ENCODE assay signal across 27 cellular contexts in the genomic region with DNA sequence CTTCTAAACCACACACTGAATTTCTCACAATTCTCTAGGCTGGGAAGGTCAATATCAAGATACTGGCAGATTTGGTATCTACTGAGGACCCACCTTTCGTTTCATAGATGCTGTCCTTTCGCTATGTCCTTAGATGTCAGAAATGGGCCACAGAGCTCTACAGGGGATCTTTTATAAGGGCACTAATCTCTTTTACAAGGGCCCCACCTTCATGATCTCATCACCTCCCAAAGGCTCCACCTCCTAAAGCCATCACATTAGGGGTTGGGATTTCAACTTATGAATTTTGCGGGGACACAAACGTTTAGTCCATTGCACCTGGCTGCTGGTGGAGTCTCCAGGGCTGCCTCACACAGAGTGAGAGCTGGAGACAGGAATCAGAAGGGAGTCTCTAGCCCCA.
DNase-seq lines count a peak whose midpoint lies in the region; ATAC-seq, FAIRE-seq and TF ChIP-seq lines count a peak whose summit lies in the region.
"Had no signal": no experiment of that assay in that cellular context is flagged by ENCODE, and none has a peak within 500 bp of the region (broad histone marks: within the 10 kb centered on the region; RNA-seq: fewer than 3 reads in every experiment).

No MANE protein-coding gene starts in this region.

- H3K4me3 Mint-ChIP-seq in T-cell: no peak overlapping the region
- H3K4me3 Mint-ChIP-seq: CD14-positive monocyte; CD4-positive, alpha-beta memory T cell; CD4-positive, CD25-positive, alpha-beta regulatory T cell; CD8-positive, alpha-beta memory T cell had no signal

- intact Hi-C loops in gastrocnemius medialis (cut with DNase I; ENCODE audit: low total_unique reads): no loop called here

- no peaks in the 10 kb centered on the region for H3K27me3 ChIP-seq in RWPE2 (ENCODE audit: insufficient read depth, poor library complexity, severe bottlenecking)
- no peaks in the 10 kb centered on the region for H3K27me3 ChIP-seq in liver (ENCODE audit: control insufficient read depth in 4 of 4, insufficient read depth in 4 of 4, low read length in 3 of 4)
- no peaks in the 10 kb centered on the region for H3K27me3 ChIP-seq in gastrocnemius medialis
- H3K27me3 ChIP-seq in SK-N-SH (ENCODE audit: insufficient read depth): no peaks in the 10 kb centered on the region
- H3K27me3 ChIP-seq: BE2C, BLaER1 had no signal

- H3K4me3 ChIP-seq in A549: no peak overlapping the region
- H3K4me3 ChIP-seq in RWPE2 (ENCODE audit: severe bottlenecking): no peak overlapping the region
- no peak overlapping the region for H3K4me3 ChIP-seq in liver (ENCODE audit: low read depth in 1 of 3, low read length in 3 of 3)
- no peak overlapping the region for H3K4me3 ChIP-seq in gastrocnemius medialis
- no peak overlapping the region for H3K4me3 ChIP-seq in SK-N-SH (ENCODE audit: low read depth in 2 of 2, low read length in 1 of 2)
- H3K4me3 ChIP-seq: BLaER1 had no signal

- no peaks in the 10 kb centered on the region for H3K9me3 ChIP-seq in A549
- no peaks in the 10 kb centered on the region for H3K9me3 ChIP-seq in RWPE2 (ENCODE audit: severe bottlenecking)
- H3K9me3 ChIP-seq in liver (ENCODE audit: control insufficient read depth in 4 of 4, low read length in 3 of 4): no peaks in the 10 kb centered on the region
- H3K9me3 ChIP-seq in gastrocnemius medialis: no peaks in the 10 kb centered on the region
- no peaks in the 10 kb centered on the region for H3K9me3 ChIP-seq in SK-N-SH
- H3K9me3 ChIP-seq: BE2C, BLaER1 had no signal

- POLR2A ChIA-PET in A549 (lab: Yijun Ruan, JAX) (no interaction called here), SK-N-SH (lab: Yijun Ruan, JAX) (no interaction called here), T-cell (lab: Charles Lee) (no interaction called here)

- H3K79me2 ChIP-seq in SK-N-SH (ENCODE audit: insufficient read depth): no peaks in the 10 kb centered on the region

- in situ Hi-C loops in gastrocnemius medialis (cut with MboI; ENCODE audit: low sequenced_read_pairs in 4 of 4): no loop called here

- H3K27ac Mint-ChIP-seq in T-cell: no peak overlapping the region
- H3K27ac Mint-ChIP-seq: CD14-positive monocyte; CD4-positive, alpha-beta memory T cell; CD4-positive, CD25-positive, alpha-beta regulatory T cell had no signal

- peaks cover 0 to 9% (median 0%) of the 10 kb centered on the region in 3 donors for H3K9me3 Mint-ChIP-seq in T-cell
- H3K9me3 Mint-ChIP-seq: CD4-positive, CD25-positive, alpha-beta regulatory T cell had no signal

- H2AFZ ChIP-seq in SK-N-SH (ENCODE audit: low read depth): no peak overlapping the region

- CTCF ChIA-PET in A549 (lab: Yijun Ruan, JAX) (interaction anchor here (1.9 kb wide), 1 partner anchor 67 kb away, joined by 7 read pairs; no protein-coding TSS in a partner anchor), SK-N-SH (lab: Yijun Ruan, JAX) (no interaction called here), T-cell (lab: Charles Lee) (interaction anchor here in 1 of 2 donors (0.6 kb wide), 1 partner anchor 246 kb away, joined by 17 read pairs; no protein-coding TSS in a partner anchor)

- no peaks in the 10 kb centered on the region for H3K27me3 Mint-ChIP-seq in T-cell
- H3K27me3 Mint-ChIP-seq: CD4-positive, alpha-beta memory T cell; CD4-positive, CD25-positive, alpha-beta regulatory T cell; CD8-positive, alpha-beta memory T cell had no signal

- no peak overlapping the region for H3K9ac ChIP-seq in liver (ENCODE audit: low read depth in 1 of 2, low read length in 2 of 2)
- H3K9ac ChIP-seq in SK-N-SH: no peak overlapping the region
- H3K9ac ChIP-seq: BLaER1 had no signal

- no peaks in the 10 kb centered on the region for H3F3A ChIP-seq in SK-N-SH (replicated peaks; ENCODE audit: insufficient read depth)

- TF ChIP-seq CTCF in A549 (IDR thresholded peaks at IDR 0.05) (no peak), RWPE2 (IDR thresholded peaks at IDR 0.05; ENCODE audit: poor library complexity, severe bottlenecking) (no peak), liver (IDR thresholded peaks at IDR 0.05; ENCODE audit: low read depth, low read length, missing input control) (no peak), gastrocnemius medialis (IDR thresholded peaks at IDR 0.05 in 4 of 5, conservative IDR thresholded peaks at IDR 0.05 in 1 of 5) (no peak), SK-N-SH (IDR thresholded peaks at IDR 0.05) (no peak)

- H3K36me3 ChIP-seq in RWPE2 (ENCODE audit: low read depth) (0 out of 2 replicates have a peak, but pooled peaks cover 15% of the 10 kb centered on the region), liver (ENCODE audit: control insufficient read depth in 4 of 4, insufficient read depth in 3 of 4, low read depth in 1 of 4, low read length in 3 of 4) (peaks cover 6 to 61% (median 45%) of the 10 kb centered on the region in 4 donors), gastrocnemius medialis (peaks cover 22 to 98% of the 10 kb centered on the region in 2 donors), SK-N-SH (replicated peaks in 1 of 2; ENCODE audit: control insufficient read depth in 1 of 2, insufficient read depth in 2 of 2, low read length in 1 of 2) (peaks cover 2 to 4% of the 10 kb centered on the region in 2 experiments)
- H3K36me3 ChIP-seq: BE2C had no signal

- H3K4me2 ChIP-seq in A549: no peak overlapping the region
- no peak overlapping the region for H3K4me2 ChIP-seq in SK-N-SH
- H3K4me2 ChIP-seq: BLaER1 had no signal

- no peaks in the 10 kb centered on the region for H3K9me2 ChIP-seq in SK-N-SH

- TF ChIP-seq EP300 in A549 (IDR thresholded peaks at IDR 0.05) (no peak), SK-N-SH (IDR thresholded peaks at IDR 0.05; ENCODE audit: borderline replicate concordance in 1 of 2, low read depth in 1 of 2, low read length in 1 of 2) (no peak)

- H4K20me1 ChIP-seq in SK-N-SH (ENCODE audit: insufficient read depth): no peaks in the 10 kb centered on the region
- H4K20me1 ChIP-seq: BLaER1 had no signal

- no peak for DNase-seq in A549 (ENCODE audit: low read depth in 1 of 2, low spot score in 1 of 2)
- DNase-seq in RWPE2 (ENCODE audit: low spot score): no peak
- no peak for DNase-seq in gastrocnemius medialis
- DNase-seq in SK-N-SH: no peak
- DNase-seq in T-cell: no peak
- DNase-seq: ACHN; BE2C; C1 segment of cervical spinal cord; CD4-positive, alpha-beta memory T cell; CD4-positive, CD25-positive, alpha-beta regulatory T cell; CD8-positive, alpha-beta memory T cell; COR-L47; DMS 273 treated with DMSO at 0.1 percent for 48 hours; DMS153; DMS53; DMS79; DND-41; EL; GF-D8 had no signal

- FAIRE-seq in A549 (lab: Jason Lieb, UNC): no peak
- FAIRE-seq: G401.6, GM12891, GM19239 had no signal

- H3K36me3 Mint-ChIP-seq in T-cell: peaks cover 38% of the 10 kb centered on the region

- ATAC-seq in A549: no peak
- ATAC-seq in RWPE2 (ENCODE audit: low read depth): no peak
- ATAC-seq in gastrocnemius medialis: no peak
- no peak for ATAC-seq in GM19395 (IDR thresholded peaks at IDR 0.05; ENCODE audit: unreplicated experiment)
- ATAC-seq in T-cell (replicated peaks in 1 of 4): no peak

- 97% methylated on average over 4 of the region's 4 CpGs for WGBS in A549 (ENCODE audit: missing lambda C conversion rate)
- 97% methylated on average over 4 of the region's 4 CpGs for WGBS in liver
- 100% methylated on average over 4 of the region's 4 CpGs for WGBS in SK-N-SH (ENCODE audit: low lambda C conversion rate)

- H3K4me1 Mint-ChIP-seq in T-cell: no peaks in the 10 kb centered on the region
- H3K4me1 Mint-ChIP-seq: CD14-positive monocyte; CD4-positive, alpha-beta memory T cell; CD4-positive, CD25-positive, alpha-beta regulatory T cell; CD8-positive, alpha-beta memory T cell had no signal

- TF ChIP-seq RAD21 in A549 (conservative IDR thresholded peaks at IDR 0.05 in 1 of 2, IDR thresholded peaks at IDR 0.05 in 1 of 2): no peak
- no peak for TF ChIP-seq RAD21 in liver (IDR thresholded peaks at IDR 0.05)
- TF ChIP-seq RAD21 in SK-N-SH (IDR thresholded peaks at IDR 0.05; ENCODE audit: low read length): no peak

- H3K27ac ChIP-seq in A549: peak overlapping the region; percentile 77 to 80; a peak in 5 of 6 replicates
- H3K27ac ChIP-seq in RWPE2 (ENCODE audit: poor library complexity, severe bottlenecking): peak overlapping the region; percentile 92
- H3K27ac ChIP-seq in liver (ENCODE audit: low read depth in 1 of 2, low read length in 2 of 2): peak overlapping the region; percentile 72 to 97
- H3K27ac ChIP-seq in gastrocnemius medialis: peak overlapping the region; percentile 6 to 78 (median 38)
- H3K27ac ChIP-seq in SK-N-SH (ENCODE audit: low read depth in 2 of 2, low read length in 1 of 2): no peak overlapping the region
- H3K27ac ChIP-seq: 22Rv1, BLaER1 had no signal

- TF ChIP-seq POLR2A in A549 (IDR thresholded peaks at IDR 0.05; ENCODE audit: low read length) (no peak), gastrocnemius medialis (IDR thresholded peaks at IDR 0.05) (no peak)

- H3K4me1 ChIP-seq in A549 (peaks cover 62% of the 10 kb centered on the region), RWPE2 (ENCODE audit: insufficient read depth, poor library complexity, severe bottlenecking) (peaks cover 50% of the 10 kb centered on the region), liver (ENCODE audit: control insufficient read depth in 4 of 4, insufficient read depth in 4 of 4, low read length in 3 of 4) (peaks cover 4 to 34% (median 24%) of the 10 kb centered on the region in 4 donors), gastrocnemius medialis (peaks cover 19 to 20% of the 10 kb centered on the region in 2 donors), SK-N-SH (ENCODE audit: control insufficient read depth in 1 of 2, insufficient read depth in 2 of 2, low read depth in 1 of 2, low read length in 1 of 2) (no peaks in the 10 kb centered on the region)
- H3K4me1 ChIP-seq: BE2C, BLaER1 had no signal

TF ChIP-seq in A549, 52 proteins besides CTCF, POLR2A, EP300 and RAD21:
- TF ChIP-seq, protein P1, sequence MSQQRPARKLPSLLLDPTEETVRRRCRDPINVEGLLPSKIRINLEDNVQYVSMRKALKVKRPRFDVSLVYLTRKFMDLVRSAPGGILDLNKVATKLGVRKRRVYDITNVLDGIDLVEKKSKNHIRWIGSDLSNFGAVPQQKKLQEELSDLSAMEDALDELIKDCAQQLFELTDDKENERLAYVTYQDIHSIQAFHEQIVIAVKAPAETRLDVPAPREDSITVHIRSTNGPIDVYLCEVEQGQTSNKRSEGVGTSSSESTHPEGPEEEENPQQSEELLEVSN (IDR thresholded peaks at IDR 0.05; ENCODE audit: borderline replicate concordance, low read depth): no peak

TF ChIP-seq in liver, 16 proteins besides CTCF, POLR2A, EP300 and RAD21 (continues in another document):
- TF ChIP-seq, protein P2, sequence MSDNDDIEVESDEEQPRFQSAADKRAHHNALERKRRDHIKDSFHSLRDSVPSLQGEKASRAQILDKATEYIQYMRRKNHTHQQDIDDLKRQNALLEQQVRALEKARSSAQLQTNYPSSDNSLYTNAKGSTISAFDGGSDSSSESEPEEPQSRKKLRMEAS (IDR thresholded peaks at IDR 0.05): no peak
- no peak for TF ChIP-seq TAF1 (conservative IDR thresholded peaks at IDR 0.05)
- TF ChIP-seq GABPA (IDR thresholded peaks at IDR 0.05 in 1 of 2, conservative IDR thresholded peaks at IDR 0.05 in 1 of 2): no peak

TF ChIP-seq in SK-N-SH, 30 proteins besides CTCF, POLR2A, EP300 and RAD21 (continues in another document):
- TF ChIP-seq RXRA (IDR thresholded peaks at IDR 0.05; ENCODE audit: borderline replicate concordance, low read depth): no peak

Comparison
In these comparisons a context has a peak if more than half of its experiments do, and no peak if none do; other contexts are left out.
1. H3K27ac ChIP-seq: peak in A549 (2 of 2), RWPE2 (single experiment), liver (2 of 2) and gastrocnemius medialis (4 of 4); none in SK-N-SH (0 of 2).